14 cellular contexts compared by ENCODE assay signal in genomic region chr7:40219917-40220316, GRCh38.
DNase-seq lines count a peak whose midpoint lies in the region; ATAC-seq and TF ChIP-seq lines count a peak whose summit lies in the region.
"Had no signal": no experiment of that assay in that cellular context is flagged by ENCODE, and none has a peak within 500 bp of the region (broad histone marks: within the 10 kb centered on the region; RNA-seq: fewer than 3 reads in every experiment).

No MANE protein-coding gene starts in this region.

- WGBS in adrenal gland, 4 donors, result 70 to 85% (median 75%) methylated on average over 2 of the region's 2 CpGs

- H3K9me3 ChIP-seq in adrenal gland (replicated peaks in 1 of 3) (no peaks in the 10 kb centered on the region), Peyer's patch (no peaks in the 10 kb centered on the region)
- H3K9me3 ChIP-seq: thoracic aorta had no signal

- no peak overlapping the region for H3K27ac ChIP-seq in adrenal gland
- H3K27ac ChIP-seq in Peyer's patch, result no peak overlapping the region

- no peaks in the 10 kb centered on the region for H3K4me1 ChIP-seq in adrenal gland (replicated peaks in 1 of 2)
- H3K4me1 ChIP-seq in Peyer's patch, result no peaks in the 10 kb centered on the region

- peak; percentile 46 for DNase-seq in AG08395 (ENCODE audit: low spot score)
- DNase-seq in NCI-H226, result peak; percentile 77
- DNase-seq in choroid plexus epithelial cell (ENCODE audit: low read depth), result peak; percentile 91
- DNase-seq in kidney tubule cell (ENCODE audit: low spot score), result peak; percentile 10
- no peak for DNase-seq in adrenal gland
- DNase-seq in C1 segment of cervical spinal cord (lab: John Stamatoyannopoulos, UW), result no peak
- no peak for DNase-seq in Peyer's patch
- DNase-seq: activated B cell treated with CpG ODN at 0.5 μM for 24 hours; activated CD8-positive, alpha-beta memory T cell treated with anti-CD3 and anti-CD28 coated beads, Interleukin-2, amount 50 U/mL, for 4 hours; cortex of kidney; kidney; NCI-H1092 treated with DMSO at 0.1 percent for 48 hours had no signal

- no peaks in the 10 kb centered on the region for H3K27me3 ChIP-seq in adrenal gland
- H3K27me3 ChIP-seq in Peyer's patch, result no peaks in the 10 kb centered on the region

- H3K4me3 ChIP-seq in choroid plexus epithelial cell (ENCODE audit: low read depth, low read length) (no peak overlapping the region), adrenal gland (no peak overlapping the region), Peyer's patch (no peak overlapping the region)
- H3K4me3 ChIP-seq: thoracic aorta had no signal

- ATAC-seq in HG03045 (IDR thresholded peaks at IDR 0.05; ENCODE audit: unreplicated experiment), result no peak

- intact Hi-C loops in adrenal gland (cut with DNase I), result no loop called here

- TF ChIP-seq POLR2A in adrenal gland (IDR thresholded peaks at IDR 0.05) (no peak), Peyer's patch (IDR thresholded peaks at IDR 0.05) (no peak)

- TF ChIP-seq CTCF in choroid plexus epithelial cell (conservative IDR thresholded peaks at IDR 0.05; ENCODE audit: low read depth, low read length) (no peak), adrenal gland (IDR thresholded peaks at IDR 0.05) (no peak), Peyer's patch (IDR thresholded peaks at IDR 0.05) (no peak)

- H3K36me3 ChIP-seq in adrenal gland (replicated peaks in 1 of 2) (no peaks in the 10 kb centered on the region), Peyer's patch (no peaks in the 10 kb centered on the region)
- H3K36me3 ChIP-seq: thoracic aorta had no signal

Comparison
In these comparisons a context has a peak if more than half of its experiments do, and no peak if none do; other contexts are left out.
1. DNase-seq: peak in AG08395 (single experiment), NCI-H226 (single experiment), choroid plexus epithelial cell (single experiment) and kidney tubule cell (single experiment); none in adrenal gland (0 of 7), C1 segment of cervical spinal cord (0 of 14) and Peyer's patch (0 of 3).